Comparison of ENCODE assay signal across 8 cellular contexts in the genomic region with DNA sequence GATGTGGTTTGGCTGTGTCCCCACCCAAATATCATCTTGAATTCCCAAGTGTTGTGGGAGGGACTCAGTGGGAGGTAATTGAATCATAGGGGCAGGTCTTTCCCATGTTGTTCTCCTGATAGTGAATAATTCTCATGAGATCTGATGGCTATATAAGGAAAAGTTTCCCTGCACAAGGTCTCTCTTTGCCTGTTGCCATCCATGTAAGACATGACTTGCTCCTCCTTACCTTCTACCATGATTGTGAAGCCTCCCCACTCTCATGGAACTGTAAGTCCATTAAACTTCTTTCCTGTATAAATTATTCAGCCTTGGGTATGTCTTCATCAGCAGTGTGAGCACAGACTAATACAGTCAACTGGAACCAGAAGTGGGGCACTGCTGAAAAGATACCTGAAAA.
"Had no signal": no experiment of that assay in that cellular context is flagged by ENCODE, and none has a peak within 500 bp of the region (broad histone marks: within the 10 kb centered on the region; RNA-seq: fewer than 3 reads in every experiment).

No MANE protein-coding gene starts in this region.

- H3K4me3 ChIP-seq: GM12878 had no signal

- ATAC-seq: GM12878 had no signal

- DNase-seq: GDM1, GF-D8 had no signal

- FAIRE-seq: G401.6, GM12878, GM12891, GM12892, GM18507, GM19239 had no signal
